Comparison of ENCODE assay signal across 12 cellular contexts in the genomic region with DNA sequence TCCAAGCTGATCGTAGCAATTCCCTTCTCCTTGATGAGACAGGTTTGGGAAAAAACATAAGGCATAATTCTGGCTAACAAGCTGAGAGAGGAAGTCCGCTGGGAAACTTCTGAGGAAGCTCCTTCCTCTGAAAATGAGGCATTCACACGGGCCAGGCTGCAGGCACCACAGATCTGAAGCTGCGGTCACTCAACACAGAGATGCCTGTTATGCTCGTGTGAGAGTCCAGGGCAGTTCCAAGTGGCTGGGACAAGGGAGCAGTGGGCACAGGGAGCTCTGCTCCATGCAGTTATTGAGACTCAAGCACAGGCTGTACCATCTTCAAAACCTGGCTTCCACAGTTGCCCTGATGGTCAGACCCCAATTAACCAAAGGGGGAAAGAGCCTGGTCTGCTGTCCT.
A peak's percentile ranks its signal among the peaks of the same experiment; 100 is the strongest.
DNase-seq lines count a peak whose midpoint lies in the region; ATAC-seq lines count a peak whose summit lies in the region.
"Had no signal": no experiment of that assay in that cellular context is flagged by ENCODE, and none has a peak within 500 bp of the region (broad histone marks: within the 10 kb centered on the region; RNA-seq: fewer than 3 reads in every experiment).

No MANE protein-coding gene starts in this region.

- in situ Hi-C loops in SK-MEL-5 (cut with HindIII; ENCODE audit: low pct_unique_long_range_greater_than_20kb, low sequenced_read_pairs): no loop called here

- H3K27me3 Mint-ChIP-seq in activated T-cell treated with anti-CD3 and anti-CD28 coated beads, Interleukin-2, amount 50 U/mL, for 24 hours: no peaks in the 10 kb centered on the region
- peaks cover 12% of the 10 kb centered on the region for H3K27me3 Mint-ChIP-seq in dendritic cell treated with granulocyte-macrophage colony-stimulating factor and Interleukin-4, amounts not matched to agents 40 ng/mL and 50 ng/mL, for 4 days

- DNase-seq in activated T-cell treated with anti-CD3 and anti-CD28 coated beads, Interleukin-2, amount 50 U/mL, for 24 hours: no peak
- DNase-seq in activated T-cell treated with anti-CD3 and anti-CD28 coated beads for 4 hours (no peak), SK-MEL-5 (ENCODE audit: low read depth, low spot score) (peak; percentile 20)
- DNase-seq in stimulated activated effector memory CD8-positive, alpha-beta T cell treated with anti-CD3 and anti-CD28 coated beads, Interleukin-12 subunit alpha, Interleukin-12 subunit beta, amount 100 ng/mL, for 72 hours (ENCODE audit: low spot score in 2 of 2): peak in 1 of 2 donors; percentile 57
- DNase-seq in NK-92 treated with Interleukin-12 subunit alpha and Interleukin-12 subunit beta, amount 100 ng/mL, for 24 hours (lab: John Stamatoyannopoulos, UW): no peak
- DNase-seq: NCI-H1436, NCI-H2171 treated with DMSO at 0.1 percent for 48 hours had no signal

- peaks cover 2% of the 10 kb centered on the region for H3K9me3 Mint-ChIP-seq in activated T-cell treated with anti-CD3 and anti-CD28 coated beads, Interleukin-2, amount 50 U/mL, for 24 hours
- H3K9me3 Mint-ChIP-seq in dendritic cell treated with granulocyte-macrophage colony-stimulating factor and Interleukin-4, amounts not matched to agents 40 ng/mL and 50 ng/mL, for 4 days: no peaks in the 10 kb centered on the region
- H3K9me3 Mint-ChIP-seq in stimulated activated effector memory CD8-positive, alpha-beta T cell treated with anti-CD3 and anti-CD28 coated beads, Interleukin-12 subunit alpha, Interleukin-12 subunit beta, amount 100 ng/mL, for 72 hours: no peaks in the 10 kb centered on the region
- H3K9me3 Mint-ChIP-seq: CD14-positive monocyte had no signal

- peaks cover 78% of the 10 kb centered on the region for H3K4me1 Mint-ChIP-seq in activated T-cell treated with anti-CD3 and anti-CD28 coated beads, Interleukin-2, amount 50 U/mL, for 24 hours (ENCODE audit: low read depth)
- H3K4me1 Mint-ChIP-seq in dendritic cell treated with granulocyte-macrophage colony-stimulating factor and Interleukin-4, amounts not matched to agents 40 ng/mL and 50 ng/mL, for 4 days (ENCODE audit: low read depth): peaks cover 55% of the 10 kb centered on the region
- H3K4me1 Mint-ChIP-seq in stimulated activated effector memory CD8-positive, alpha-beta T cell treated with anti-CD3 and anti-CD28 coated beads, Interleukin-12 subunit alpha, Interleukin-12 subunit beta, amount 100 ng/mL, for 72 hours: peaks cover 83% of the 10 kb centered on the region

- intact Hi-C loops in dendritic cell treated with granulocyte-macrophage colony-stimulating factor and Interleukin-4, amounts not matched to agents 40 ng/mL and 50 ng/mL, for 4 days (cut with micrococcal nuclease): no loop called here

- no peak overlapping the region for H3K4me3 Mint-ChIP-seq in activated T-cell treated with anti-CD3 and anti-CD28 coated beads, Interleukin-2, amount 50 U/mL, for 24 hours
- H3K4me3 Mint-ChIP-seq in dendritic cell treated with granulocyte-macrophage colony-stimulating factor and Interleukin-4, amounts not matched to agents 40 ng/mL and 50 ng/mL, for 4 days: no peak overlapping the region
- H3K4me3 Mint-ChIP-seq in stimulated activated effector memory CD8-positive, alpha-beta T cell treated with anti-CD3 and anti-CD28 coated beads, Interleukin-12 subunit alpha, Interleukin-12 subunit beta, amount 100 ng/mL, for 72 hours: peak overlapping the region; percentile 95
- H3K4me3 Mint-ChIP-seq: CD14-positive monocyte; stimulated activated memory B cell treated with anti-CD40 and anti-IgM and Interleukin-4, amounts not matched to agents 10 μg/mL and 1 μg/mL and 100 μg/mL, for 72 hours had no signal

- no peak for ATAC-seq in stimulated activated effector memory CD8-positive, alpha-beta T cell treated with anti-CD3 and anti-CD28 coated beads, Interleukin-12 subunit alpha, Interleukin-12 subunit beta, amount 100 ng/mL, for 72 hours
- no peak for ATAC-seq in HG02571 (IDR thresholded peaks at IDR 0.05; ENCODE audit: unreplicated experiment)
- ATAC-seq in HG02852 (IDR thresholded peaks at IDR 0.05; ENCODE audit: unreplicated experiment): no peak

- peak overlapping the region; percentile 88 for H3K27ac Mint-ChIP-seq in activated T-cell treated with anti-CD3 and anti-CD28 coated beads, Interleukin-2, amount 50 U/mL, for 24 hours
- peak overlapping the region; percentile 33 for H3K27ac Mint-ChIP-seq in dendritic cell treated with granulocyte-macrophage colony-stimulating factor and Interleukin-4, amounts not matched to agents 40 ng/mL and 50 ng/mL, for 4 days
- peak overlapping the region; percentile 97 for H3K27ac Mint-ChIP-seq in stimulated activated effector memory CD8-positive, alpha-beta T cell treated with anti-CD3 and anti-CD28 coated beads, Interleukin-12 subunit alpha, Interleukin-12 subunit beta, amount 100 ng/mL, for 72 hours
- H3K27ac Mint-ChIP-seq: stimulated activated memory B cell treated with anti-CD40 and anti-IgM and Interleukin-4, amounts not matched to agents 10 μg/mL and 1 μg/mL and 100 μg/mL, for 72 hours had no signal

- peaks cover 9% of the 10 kb centered on the region for H3K36me3 Mint-ChIP-seq in activated T-cell treated with anti-CD3 and anti-CD28 coated beads, Interleukin-2, amount 50 U/mL, for 24 hours (ENCODE audit: low read depth)
- H3K36me3 Mint-ChIP-seq in dendritic cell treated with granulocyte-macrophage colony-stimulating factor and Interleukin-4, amounts not matched to agents 40 ng/mL and 50 ng/mL, for 4 days (ENCODE audit: low read depth): no peaks in the 10 kb centered on the region
- H3K36me3 Mint-ChIP-seq in stimulated activated effector memory CD8-positive, alpha-beta T cell treated with anti-CD3 and anti-CD28 coated beads, Interleukin-12 subunit alpha, Interleukin-12 subunit beta, amount 100 ng/mL, for 72 hours: peaks cover 43% of the 10 kb centered on the region
- H3K36me3 Mint-ChIP-seq: stimulated activated memory B cell treated with anti-CD40 and anti-IgM and Interleukin-4, amounts not matched to agents 10 μg/mL and 1 μg/mL and 100 μg/mL, for 72 hours had no signal

Comparison
In these comparisons a context has a peak if more than half of its experiments do, and no peak if none do; other contexts are left out.
1. H3K27ac Mint-ChIP-seq: peak in every context shown above with its lines; median percentile 97 in stimulated activated effector memory CD8-positive, alpha-beta T cell treated with anti-CD3 and anti-CD28 coated beads, Interleukin-12 subunit alpha, Interleukin-12 subunit beta, amount 100 ng/mL, for 72 hours; 88 in activated T-cell treated with anti-CD3 and anti-CD28 coated beads, Interleukin-2, amount 50 U/mL, for 24 hours; 33 in dendritic cell treated with granulocyte-macrophage colony-stimulating factor and Interleukin-4, amounts not matched to agents 40 ng/mL and 50 ng/mL, for 4 days.